Comparison of ENCODE assay signal across 8 cellular contexts in the genomic region with DNA sequence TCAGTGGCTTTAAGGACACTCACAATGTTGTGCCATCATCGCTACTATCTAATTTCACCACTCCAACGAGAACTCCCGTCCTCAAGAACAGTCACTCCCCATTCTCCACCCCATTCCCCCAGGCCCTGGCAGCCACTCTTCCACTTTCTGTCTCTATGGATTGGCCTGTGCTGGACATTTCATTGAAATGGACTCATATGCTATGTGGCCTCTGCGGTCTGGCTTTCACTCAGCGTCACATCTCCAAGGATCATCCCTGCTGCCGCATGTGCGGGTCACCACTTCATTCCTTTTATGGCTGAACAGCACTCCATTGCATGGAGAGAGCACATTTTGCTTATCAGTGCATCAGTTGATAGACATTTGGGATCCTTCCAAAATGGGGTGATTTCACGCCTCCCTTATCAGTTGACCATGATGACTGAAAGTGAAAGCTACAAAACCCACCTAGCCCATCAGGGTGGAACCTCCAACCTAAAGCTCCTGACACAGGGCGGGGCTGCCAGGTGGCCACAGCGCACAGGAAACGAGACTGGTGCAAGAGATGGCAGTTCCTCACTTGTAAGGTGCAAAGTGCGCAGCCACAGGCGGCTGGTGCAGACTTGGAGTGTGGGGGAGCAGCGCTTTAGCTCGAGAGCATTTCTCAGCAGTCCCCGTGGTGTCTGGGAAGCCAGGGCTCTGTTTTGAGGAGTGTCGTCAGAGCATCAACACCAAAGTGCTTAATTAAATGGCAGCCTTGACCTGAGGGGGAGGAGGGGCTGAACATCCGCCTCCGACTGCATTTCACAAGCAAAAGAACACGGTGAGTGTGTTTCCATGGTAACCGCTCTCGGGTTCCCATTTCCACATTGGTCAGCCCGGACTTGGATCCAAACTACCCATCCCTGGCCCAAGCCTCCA. TPM values are rescaled to one million over a fixed set of nuclear protein-coding genes. Genes with fewer than 3 reads are reported as not detected.
DNase-seq lines count a peak whose midpoint lies in the region; ATAC-seq, FAIRE-seq and TF ChIP-seq lines count a peak whose summit lies in the region.

No MANE protein-coding gene starts in this region.

- no peaks in the 10 kb centered on the region for H3K27me3 Mint-ChIP-seq in activated CD8-positive, alpha-beta T cell treated with anti-CD3 and anti-CD28 coated beads for 36 hours

- peak overlapping the region; percentile 71 for H3K4me3 Mint-ChIP-seq in activated CD8-positive, alpha-beta T cell treated with anti-CD3 and anti-CD28 coated beads for 36 hours

- peak; percentile 95 for DNase-seq in GF-D8 (lab: John Stamatoyannopoulos, UW)
- DNase-seq in activated CD8-positive, alpha-beta T cell treated with anti-CD3 and anti-CD28 coated beads for 36 hours, result peak; percentile 95
- peak; percentile 45 for DNase-seq in fibroblast of mammary gland (ENCODE audit: low read depth)
- peak in 2 of 3 donors; percentile 48 to 53 for DNase-seq in stimulated activated CD4-positive, alpha-beta T cell treated with anti-CD3 and anti-CD28 coated beads, TNF-alpha, amount 100 ng/mL, for 1 hour (ENCODE audit: low read depth in 3 of 3, low spot score in 1 of 3)
- DNase-seq in RCC 7860 (ENCODE audit: low spot score), result no peak
- DNase-seq in NCI-H1092 (lab: John Stamatoyannopoulos, UW), result no peak

- H3K36me3 Mint-ChIP-seq in activated CD8-positive, alpha-beta T cell treated with anti-CD3 and anti-CD28 coated beads for 36 hours (ENCODE audit: low read depth), result peaks cover 80% of the 10 kb centered on the region

- peak; percentile 82 for ATAC-seq in GM21367 (IDR thresholded peaks at IDR 0.05; ENCODE audit: unreplicated experiment)
- ATAC-seq in HG03575 (IDR thresholded peaks at IDR 0.05; ENCODE audit: extremely low read depth, insufficient number of reproducible peaks, low FRiP score, unreplicated experiment), result peak; percentile 72
- peak; percentile 89 for ATAC-seq in activated CD8-positive, alpha-beta T cell treated with anti-CD3 and anti-CD28 coated beads for 36 hours

- no peak overlapping the region for H3K4me3 ChIP-seq in fibroblast of mammary gland (ENCODE audit: control insufficient read depth, low read depth, low read length)

- H3K4me1 Mint-ChIP-seq in activated CD8-positive, alpha-beta T cell treated with anti-CD3 and anti-CD28 coated beads for 36 hours (ENCODE audit: low read depth), result peaks cover 71% of the 10 kb centered on the region

- POLR2A ChIA-PET in activated CD8-positive, alpha-beta T cell treated with anti-CD3 and anti-CD28 coated beads for 36 hours (lab: Charles Lee), result interaction anchor here (0.6 to 1.7 kb wide), 13 partner anchors 9 to 455 kb away, joined by 3 to 9 read pairs (median 4); no protein-coding TSS in a partner anchor

- FAIRE-seq in RCC 7860 (lab: Jason Lieb, UNC), result no peak

- TF ChIP-seq CTCF in activated CD8-positive, alpha-beta T cell treated with anti-CD3 and anti-CD28 coated beads for 36 hours (IDR thresholded peaks at IDR 0.05), result no peak
- TF ChIP-seq CTCF in fibroblast of mammary gland (conservative IDR thresholded peaks at IDR 0.05; ENCODE audit: control insufficient read depth, insufficient read depth, low read depth, low read length), result no peak

- CTCF ChIA-PET in activated CD8-positive, alpha-beta T cell treated with anti-CD3 and anti-CD28 coated beads for 36 hours (lab: Charles Lee), result interaction anchor here (0.6 to 1.1 kb wide), 4 partner anchors 25 to 88 kb away, joined by 3 to 4 read pairs (median 3); no protein-coding TSS in a partner anchor

- H3K9me3 Mint-ChIP-seq in activated CD8-positive, alpha-beta T cell treated with anti-CD3 and anti-CD28 coated beads for 36 hours, result no peaks in the 10 kb centered on the region

- intact Hi-C loops in activated CD8-positive, alpha-beta T cell treated with anti-CD3 and anti-CD28 coated beads for 36 hours (cut with micrococcal nuclease), result no loop called here

- H3K27ac Mint-ChIP-seq in activated CD8-positive, alpha-beta T cell treated with anti-CD3 and anti-CD28 coated beads for 36 hours, result peak overlapping the region; percentile 100

RNA-seq across cellular contexts. Expression of a gene that starts 23.8 kb away (rescaled TPM):
- total RNA-seq in activated CD8-positive, alpha-beta T cell treated with anti-CD3 and anti-CD28 coated beads for 36 hours, result 100 to 1,000 TPM; 664 to 677 TPM

RNA-seq across cellular contexts. Expression of a gene that starts 54.2 kb away (rescaled TPM):
- 10 to 100 TPM; 41.0 to 44.0 TPM for total RNA-seq in activated CD8-positive, alpha-beta T cell treated with anti-CD3 and anti-CD28 coated beads for 36 hours

Comparison
In these comparisons a context has a peak if more than half of its experiments do, and no peak if none do; other contexts are left out.
1. DNase-seq: peak in GF-D8 (single experiment), activated CD8-positive, alpha-beta T cell treated with anti-CD3 and anti-CD28 coated beads for 36 hours (single experiment), fibroblast of mammary gland (single experiment) and stimulated activated CD4-positive, alpha-beta T cell treated with anti-CD3 and anti-CD28 coated beads, TNF-alpha, amount 100 ng/mL, for 1 hour (2 of 3); none in RCC 7860 (single experiment) and NCI-H1092 (single experiment).
2. Peak in every context shown above with its lines, with median percentiles within 50 percentile points of each other: ATAC-seq.